8 cellular contexts compared by ENCODE assay signal in the genomic region with DNA sequence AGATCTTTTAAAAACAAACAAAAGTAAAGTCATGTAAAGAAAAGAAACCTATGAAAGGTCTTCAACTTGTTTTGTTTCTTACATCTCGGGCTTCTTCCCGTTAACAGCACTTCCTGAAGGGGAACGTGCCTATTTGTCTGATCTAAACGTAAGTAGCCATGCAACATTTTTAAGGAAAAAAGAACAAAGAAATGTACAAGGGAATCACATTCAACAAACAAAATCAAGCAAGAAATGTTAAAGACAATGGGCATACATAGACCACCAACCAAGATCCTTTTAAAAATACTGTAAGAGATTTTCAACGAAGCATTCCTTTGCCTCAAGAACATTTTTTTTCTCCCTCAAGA.
DNase-seq lines count a peak whose midpoint lies in the region; ATAC-seq and TF ChIP-seq lines count a peak whose summit lies in the region.

No MANE protein-coding gene starts in this region.

- H3K27ac ChIP-seq in lower lobe of right lung = peak overlapping the region; percentile 70

- H3K4me3 ChIP-seq in lower lobe of right lung = peak overlapping the region; percentile 48

- H3K4me1 ChIP-seq in lower lobe of right lung = no peaks in the 10 kb centered on the region

- no peak for TF ChIP-seq CTCF in lower lobe of right lung (IDR thresholded peaks at IDR 0.05)

- intact Hi-C loops in lower lobe of right lung (cut with DNase I) = no loop called here

- ATAC-seq in HG02588 (IDR thresholded peaks at IDR 0.05; ENCODE audit: unreplicated experiment) = peak; percentile 42
- ATAC-seq in lower lobe of right lung = peak in 1 of 2 donors; percentile 71

- H3K9me3 ChIP-seq in lower lobe of right lung = no peaks in the 10 kb centered on the region

- no peaks in the 10 kb centered on the region for H3K36me3 ChIP-seq in lower lobe of right lung

- in situ Hi-C loops in ACHN (cut with HindIII; ENCODE audit: low pct_ligation_motif_present, low pct_unique_long_range_greater_than_20kb, low sequenced_read_pairs) = no loop called here

- DNase-seq in ACHN (peak; percentile 49), amniotic epithelial cell (ENCODE audit: low read depth) (peak; percentile 54), lower lobe of right lung (no peak), amygdala (lab: John Stamatoyannopoulos, UW) (no peak), HK-2 (ENCODE audit: unreplicated experiment) (no peak), NCI-H2107 treated with DMSO at 0.1 percent for 48 hours (lab: John Stamatoyannopoulos, UW; ENCODE audit: unreplicated experiment) (no peak)
- DNase-seq in activated effector memory CD4-positive, alpha-beta T cell treated with Interleukin-2 at 50 U/mL for 16 hours = no peak

- no peaks in the 10 kb centered on the region for H3K27me3 ChIP-seq in lower lobe of right lung (ENCODE audit: low read depth)

Comparison
In these comparisons a context has a peak if more than half of its experiments do, and no peak if none do; other contexts are left out.
1. DNase-seq: peak in ACHN (single experiment) and amniotic epithelial cell (single experiment); none in lower lobe of right lung (single experiment), amygdala (0 of 56), activated effector memory CD4-positive, alpha-beta T cell treated with Interleukin-2 at 50 U/mL for 16 hours (single experiment), HK-2 (single experiment) and NCI-H2107 treated with DMSO at 0.1 percent for 48 hours (single experiment).